Comparison of ENCODE assay signal across 2 cellular contexts in genomic region chr22:26552466-26552865, GRCh38.
TF ChIP-seq lines count a peak whose summit lies in the region.

No MANE protein-coding gene starts in this region.

TF ChIP-seq in liver, 16 proteins besides CTCF, POLR2A, EP300 and RAD21:
- TF ChIP-seq HNF4G (IDR thresholded peaks at IDR 0.05) (no peak), SP1 (IDR thresholded peaks at IDR 0.05) (no peak), FOXA2 (IDR thresholded peaks at IDR 0.05) (no peak), ZBTB33 (IDR thresholded peaks at IDR 0.05) (no peak), EGR1 (IDR thresholded peaks at IDR 0.05; ENCODE audit: low read depth in 2 of 2) (no peak), REST (IDR thresholded peaks at IDR 0.05) (no peak), NR2F2 (IDR thresholded peaks at IDR 0.05) (no peak), JUND (IDR thresholded peaks at IDR 0.05) (no peak), YY1 (IDR thresholded peaks at IDR 0.05) (no peak), HNF4A (conservative IDR thresholded peaks at IDR 0.05) (no peak), ATF3 (IDR thresholded peaks at IDR 0.05) (no peak)

TF ChIP-seq in HepG2, 621 proteins besides CTCF, POLR2A, EP300 and RAD21:
- TF ChIP-seq GATA4 (IDR thresholded peaks at IDR 0.05; ENCODE audit: borderline replicate concordance, low read depth) (no peak), ZFAT (CRISPR knock-in tag; conservative IDR thresholded peaks at IDR 0.05) (no peak), GMEB2 (CRISPR knock-in tag; IDR thresholded peaks at IDR 0.05; ENCODE audit: low read depth) (no peak), BHLHE40 (IDR thresholded peaks at IDR 0.05; ENCODE audit: low read length) (no peak), MXD1 (CRISPR knock-in tag; IDR thresholded peaks at IDR 0.05) (no peak), ASH2L (IDR thresholded peaks at IDR 0.05; ENCODE audit: insufficient read length, low read depth, low read length) (no peak), PLRG1 (conservative IDR thresholded peaks at IDR 0.05) (no peak), ZSCAN29 (CRISPR knock-in tag; conservative IDR thresholded peaks at IDR 0.05) (no peak), POLR2AphosphoS2 (IDR thresholded peaks at IDR 0.05; ENCODE audit: low read depth, low read length) (no peak), ZNF879 (CRISPR knock-in tag; IDR thresholded peaks at IDR 0.05) (no peak), NFIB (CRISPR knock-in tag; IDR thresholded peaks at IDR 0.05; ENCODE audit: borderline replicate concordance) (no peak), ELF3 (CRISPR knock-in tag; IDR thresholded peaks at IDR 0.05) (no peak), CEBPG (CRISPR knock-in tag; IDR thresholded peaks at IDR 0.05) (no peak), PAWR (CRISPR knock-in tag; IDR thresholded peaks at IDR 0.05; ENCODE audit: borderline replicate concordance) (no peak), ZMYM2 (CRISPR knock-in tag; IDR thresholded peaks at IDR 0.05) (no peak), GTF3A (CRISPR knock-in tag; conservative IDR thresholded peaks at IDR 0.05) (no peak), ZNF503 (CRISPR knock-in tag; IDR thresholded peaks at IDR 0.05) (no peak), EZH2 (conservative IDR thresholded peaks at IDR 0.05; ENCODE audit: low read depth, low read length) (no peak)
